In genomic region chr9:119167267-119167666, GRCh38 we compare ENCODE assay signal across 26 cellular contexts.
"Had no signal": no experiment of that assay in that cellular context is flagged by ENCODE, and none has a peak within 500 bp of the region (broad histone marks: within the 10 kb centered on the region; RNA-seq: fewer than 3 reads in every experiment).

No MANE protein-coding gene starts in this region.

- H3K4me1 ChIP-seq: colonic mucosa, esophagus squamous epithelium, foreskin keratinocyte, gastrocnemius medialis, gastroesophageal sphincter, heart left ventricle, heart right ventricle had no signal

- H3K36me3 ChIP-seq: colonic mucosa, esophagus muscularis mucosa, esophagus squamous epithelium, gastrocnemius medialis, gastroesophageal sphincter, heart left ventricle, heart right ventricle had no signal

- DNase-seq: colonic mucosa; cortex of kidney; dorsolateral prefrontal cortex; effector CD4-positive, alpha-beta T cell; effector CD8-positive, alpha-beta T cell; effector memory CD4-positive, alpha-beta T cell; effector memory CD8-positive, alpha-beta T cell; endodermal cell; erythroblast; esophagus squamous epithelium; foreskin fibroblast; foreskin keratinocyte; foreskin melanocyte; gastrocnemius medialis; glutamatergic neuron; heart left ventricle; heart right ventricle had no signal

- H3K27ac Mint-ChIP-seq: dendritic cell treated with granulocyte-macrophage colony-stimulating factor and Interleukin-4, amounts not matched to agents 40 ng/mL and 50 ng/mL, for 4 days; effector memory CD8-positive, alpha-beta T cell; endodermal cell had no signal

- H3K4me3 Mint-ChIP-seq: dendritic cell treated with granulocyte-macrophage colony-stimulating factor and Interleukin-4, amounts not matched to agents 40 ng/mL and 50 ng/mL, for 4 days; effector memory CD8-positive, alpha-beta T cell; endodermal cell had no signal

- H3K9me3 ChIP-seq: colonic mucosa, esophagus muscularis mucosa, esophagus squamous epithelium, gastrocnemius medialis, gastroesophageal sphincter, heart left ventricle had no signal

- H3K27ac ChIP-seq: colonic mucosa, coronary artery, epithelial cell of prostate, esophagus muscularis mucosa, esophagus squamous epithelium, foreskin keratinocyte, gastrocnemius medialis, gastroesophageal sphincter, heart left ventricle, heart right ventricle had no signal

- H3K27me3 ChIP-seq: colonic mucosa, dorsolateral prefrontal cortex, esophagus squamous epithelium, foreskin keratinocyte, gastrocnemius medialis, heart right ventricle had no signal

- H3K4me3 ChIP-seq: colonic mucosa, coronary artery, dorsolateral prefrontal cortex, esophagus muscularis mucosa, esophagus squamous epithelium, gastrocnemius medialis, gastroesophageal sphincter, heart left ventricle, heart right ventricle had no signal

- FAIRE-seq: colon, endometrium, endothelial cell of umbilical vein, frontal cortex had no signal

- H3K27me3 Mint-ChIP-seq: dendritic cell treated with granulocyte-macrophage colony-stimulating factor and Interleukin-4, amounts not matched to agents 40 ng/mL and 50 ng/mL, for 4 days; effector memory CD8-positive, alpha-beta T cell had no signal
